ENCODE assay signal across 2 cellular contexts in the genomic region with DNA sequence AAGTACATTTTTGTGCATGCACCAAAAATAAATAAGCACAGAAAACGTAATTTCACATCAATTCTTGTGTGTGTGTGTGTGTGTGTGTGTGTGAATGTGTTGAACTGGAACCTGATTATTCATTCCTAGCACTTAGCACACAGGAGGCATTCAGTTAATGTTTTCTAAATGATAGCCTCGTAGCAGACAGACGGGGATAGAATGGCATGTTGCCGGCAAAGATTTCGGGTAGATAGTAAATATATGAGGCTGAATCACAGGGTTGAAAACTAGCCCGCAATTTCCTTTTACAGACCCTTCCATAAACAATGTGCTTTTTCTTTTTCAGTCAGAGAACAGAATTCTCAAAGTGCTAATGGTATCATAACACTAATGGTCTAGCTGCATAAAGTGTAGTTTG.
TF ChIP-seq lines count a peak whose summit lies in the region.

No MANE protein-coding gene starts in this region.

TF ChIP-seq in A549, 52 proteins besides CTCF, POLR2A, EP300 and RAD21 (continued from another document):
- TF ChIP-seq FOXS1 (CRISPR knock-in tag; IDR thresholded peaks at IDR 0.05), result no peak
- TF ChIP-seq POLR2AphosphoS2 (conservative IDR thresholded peaks at IDR 0.05; ENCODE audit: low read length), result no peak
- no peak for TF ChIP-seq NR3C1 (IDR thresholded peaks at IDR 0.05)
- TF ChIP-seq FOSB (CRISPR knock-in tag; IDR thresholded peaks at IDR 0.05), result no peak
- TF ChIP-seq TFCP2L1 (CRISPR knock-in tag; IDR thresholded peaks at IDR 0.05), result no peak
- TF ChIP-seq RNF2 (IDR thresholded peaks at IDR 0.05; ENCODE audit: borderline replicate concordance, low read depth), result no peak
- TF ChIP-seq NFE2L2 (conservative IDR thresholded peaks at IDR 0.05; ENCODE audit: low read length), result no peak
- TF ChIP-seq KDM5A (IDR thresholded peaks at IDR 0.05), result no peak
- no peak for TF ChIP-seq CEBPB (IDR thresholded peaks at IDR 0.05)
- TF ChIP-seq SMC3 (IDR thresholded peaks at IDR 0.05), result no peak
- TF ChIP-seq HMGXB4 (CRISPR knock-in tag; IDR thresholded peaks at IDR 0.05; ENCODE audit: borderline replicate concordance), result no peak
- no peak for TF ChIP-seq CBX8 (IDR thresholded peaks at IDR 0.05)
- no peak for TF ChIP-seq CHD4 (IDR thresholded peaks at IDR 0.05; ENCODE audit: borderline replicate concordance)
- TF ChIP-seq, protein P1, sequence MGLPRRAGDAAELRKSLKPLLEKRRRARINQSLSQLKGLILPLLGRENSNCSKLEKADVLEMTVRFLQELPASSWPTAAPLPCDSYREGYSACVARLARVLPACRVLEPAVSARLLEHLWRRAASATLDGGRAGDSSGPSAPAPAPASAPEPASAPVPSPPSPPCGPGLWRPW (IDR thresholded peaks at IDR 0.05), result no peak
- no peak for TF ChIP-seq RARB (CRISPR knock-in tag; IDR thresholded peaks at IDR 0.05)
TF ChIP-seq in A549: peak in this region for 0.

TF ChIP-seq in endothelial cell of umbilical vein, 7 proteins besides CTCF, POLR2A, EP300 and RAD21 (continued from another document):
- TF ChIP-seq JUN (IDR thresholded peaks at IDR 0.05; ENCODE audit: borderline replicate concordance, insufficient read depth, insufficient read length, low read depth) (no peak), GATA2 (IDR thresholded peaks at IDR 0.05; ENCODE audit: insufficient read depth, insufficient read length, low read depth, low read length) (no peak), MAX (IDR thresholded peaks at IDR 0.05; ENCODE audit: insufficient read depth, insufficient read length) (no peak), MYC (IDR thresholded peaks at IDR 0.05; ENCODE audit: low read depth, low read length) (no peak), FOS (IDR thresholded peaks at IDR 0.05; ENCODE audit: borderline replicate concordance, insufficient read depth, low read length) (no peak), POLR2AphosphoS5 (IDR thresholded peaks at IDR 0.05; ENCODE audit: insufficient read depth, low read depth, low read length) (no peak)
